ENCODE assay signal across 19 cellular contexts in genomic region chr9:34633166-34633565, GRCh38. TPM values are rescaled to one million over a fixed set of nuclear protein-coding genes. Genes with fewer than 3 reads are reported as not detected.
"Had no signal": no experiment of that assay in that cellular context is flagged by ENCODE, and none has a peak within 500 bp of the region (broad histone marks: within the 10 kb centered on the region; RNA-seq: fewer than 3 reads in every experiment).

No MANE protein-coding gene starts in this region.

- H3K4me2 ChIP-seq: hepatocyte had no signal

- H3K4me3 ChIP-seq: heart right ventricle, hepatocyte, left ventricle myocardium inferior, lung, mucosa of descending colon, pancreas, prostate gland, sigmoid colon, spleen, transverse colon, upper lobe of left lung, vagina had no signal

- H3K27ac ChIP-seq: heart right ventricle, hepatocyte, left ventricle myocardium inferior, pancreas, prostate gland, sigmoid colon, spleen, transverse colon, upper lobe of left lung, vagina had no signal

- H3K9me3 ChIP-seq: heart right ventricle, left ventricle myocardium inferior, mucosa of descending colon, pancreas, prostate gland, sigmoid colon, spleen, transverse colon, upper lobe of left lung, vagina had no signal

- H3K4me1 ChIP-seq: prostate gland had no signal

- FAIRE-seq: pancreas, small intestine had no signal

- H2AFZ ChIP-seq: hepatocyte had no signal

- H3K36me3 ChIP-seq: pancreas, prostate gland, transverse colon, vagina had no signal

- H3K27me3 ChIP-seq: pancreas, vagina had no signal

RNA-seq across cellular contexts. Expression of gene ARID3C, which starts 4.3 kb away (rescaled TPM):
- total RNA-seq: heart right ventricle, left ventricle myocardium inferior, lung, mesenteric fat pad, mucosa of descending colon, myocyte, omental fat pad, pancreas, sigmoid colon, spleen, temporal lobe, transverse colon, upper lobe of left lung, urinary bladder, vagina had no signal
- polyA plus RNA-seq: heart right ventricle; lung; naive thymus-derived CD4-positive, alpha-beta T cell; pancreas; spleen; urinary bladder had no signal
